Comparison of ENCODE assay signal across 29 cellular contexts in genomic region chr15:98567951-98568350, GRCh38.
DNase-seq lines count a peak whose midpoint lies in the region; ATAC-seq and TF ChIP-seq lines count a peak whose summit lies in the region.
"Had no signal": no experiment of that assay in that cellular context is flagged by ENCODE, and none has a peak within 500 bp of the region (broad histone marks: within the 10 kb centered on the region; RNA-seq: fewer than 3 reads in every experiment).

No MANE protein-coding gene starts in this region.

- H4K20me1 ChIP-seq in smooth muscle cell (ENCODE audit: low read depth): no peaks in the 10 kb centered on the region
- H4K20me1 ChIP-seq: BLaER1 treated with 17β-estradiol and CSF1 and Interleukin-3, amounts not matched to agents 10 nM and 100 nM had no signal

- H3K9me3 ChIP-seq in RWPE2 (ENCODE audit: severe bottlenecking) (no peaks in the 10 kb centered on the region), smooth muscle cell (replicated peaks; ENCODE audit: low read depth) (no peaks in the 10 kb centered on the region)
- H3K9me3 ChIP-seq: BLaER1 treated with 17β-estradiol and CSF1 and Interleukin-3, amounts not matched to agents 10 nM and 100 nM; suprapubic skin; uterus had no signal

- H3K27ac ChIP-seq in RWPE2 (ENCODE audit: poor library complexity, severe bottlenecking) (no peak overlapping the region), foreskin keratinocyte (no peak overlapping the region), smooth muscle cell (ENCODE audit: low read depth) (peak overlapping the region; percentile 14)
- H3K27ac ChIP-seq: BLaER1 treated with 17β-estradiol and CSF1 and Interleukin-3, amounts not matched to agents 10 nM and 100 nM; HL-60; suprapubic skin; uterus had no signal

- ATAC-seq in left cardiac atrium: peak; percentile 44 to 53
- ATAC-seq in left ventricle myocardium superior: no peak
- peak; percentile 75 for ATAC-seq in RWPE2 (ENCODE audit: low read depth)
- ATAC-seq in foreskin keratinocyte: peak; percentile 19
- ATAC-seq: activated CD8-positive, alpha-beta memory T cell treated with anti-CD3 and anti-CD28 coated beads, Interleukin-2, amount 10 ng/mL, durations not matched to agents 7 days and 5 days; HepG2; stimulated activated effector memory CD8-positive, alpha-beta T cell treated with anti-CD3 and anti-CD28 coated beads, Interleukin-12 subunit alpha, Interleukin-12 subunit beta, amount 100 ng/mL, for 72 hours had no signal

- no peak overlapping the region for H3K4me3 ChIP-seq in RWPE2 (ENCODE audit: severe bottlenecking)
- H3K4me3 ChIP-seq in smooth muscle cell: no peak overlapping the region
- H3K4me3 ChIP-seq: BLaER1 treated with 17β-estradiol and CSF1 and Interleukin-3, amounts not matched to agents 10 nM and 100 nM; suprapubic skin; uterus had no signal

- H3K79me2 ChIP-seq in smooth muscle cell (ENCODE audit: low read depth): no peaks in the 10 kb centered on the region

- no peaks in the 10 kb centered on the region for H3K4me1 Mint-ChIP-seq in immature natural killer cell
- H3K4me1 Mint-ChIP-seq: activated CD4-positive, alpha-beta T cell treated with anti-CD3 and anti-CD28 coated beads, Interleukin-2, amount 10 ng/mL, durations not matched to agents 24 days and 14 days; activated CD8-positive, alpha-beta memory T cell treated with anti-CD3 and anti-CD28 coated beads, Interleukin-2, amount 10 ng/mL, durations not matched to agents 7 days and 5 days; activated naive CD4-positive, alpha-beta T cell treated with anti-CD3 and anti-CD28 coated beads, Interleukin-2, amount 10 ng/mL, durations not matched to agents 7 days and 5 days; stimulated activated effector memory CD8-positive, alpha-beta T cell treated with anti-CD3 and anti-CD28 coated beads, Interleukin-12 subunit alpha, Interleukin-12 subunit beta, amount 100 ng/mL, for 72 hours had no signal

- no peak overlapping the region for H3K4me3 Mint-ChIP-seq in immature natural killer cell
- H3K4me3 Mint-ChIP-seq: activated CD4-positive, alpha-beta T cell treated with anti-CD3 and anti-CD28 coated beads, Interleukin-2, amount 10 ng/mL, durations not matched to agents 24 days and 14 days; activated CD8-positive, alpha-beta memory T cell treated with anti-CD3 and anti-CD28 coated beads, Interleukin-2, amount 10 ng/mL, durations not matched to agents 7 days and 5 days; activated naive CD4-positive, alpha-beta T cell treated with anti-CD3 and anti-CD28 coated beads, Interleukin-2, amount 10 ng/mL, durations not matched to agents 7 days and 5 days; activated T-helper 1 cell treated with anti-CD3 and anti-CD28 coated beads, Interleukin-12 subunit alpha, Interleukin-12 subunit beta, Interleukin-2, Interleukin-4 antibody, amounts not matched to agents 30 ng/mL and 10 ng/mL and 1 ng/mL, durations not matched to agents 14 hours and 24 hours and 36 hours; H9; stimulated activated effector memory CD8-positive, alpha-beta T cell treated with anti-CD3 and anti-CD28 coated beads, Interleukin-12 subunit alpha, Interleukin-12 subunit beta, amount 100 ng/mL, for 72 hours; T-helper 1 cell treated with Interleukin-12 subunit alpha and Interleukin-12 subunit beta and Interleukin-4 antibody, amounts not matched to agents 30 μg/mL and 1 μg/mL, for 36 hours had no signal

- peak overlapping the region; percentile 36 for H3K4me2 ChIP-seq in smooth muscle cell
- H3K4me2 ChIP-seq: BLaER1 treated with 17β-estradiol and CSF1 and Interleukin-3, amounts not matched to agents 10 nM and 100 nM had no signal

- no peak for TF ChIP-seq CTCF in RWPE2 (IDR thresholded peaks at IDR 0.05; ENCODE audit: poor library complexity, severe bottlenecking)
- TF ChIP-seq CTCF in foreskin keratinocyte (conservative IDR thresholded peaks at IDR 0.05): no peak
- no peak for TF ChIP-seq CTCF in smooth muscle cell (IDR thresholded peaks at IDR 0.05; ENCODE audit: borderline replicate concordance, insufficient read depth, poor library complexity, severe bottlenecking)

- intact Hi-C loops in left cardiac atrium (cut with DNase I) (no loop called here), left ventricle myocardium superior (cut with micrococcal nuclease) (no loop called here)

- no peaks in the 10 kb centered on the region for H3K9me3 Mint-ChIP-seq in immature natural killer cell
- H3K9me3 Mint-ChIP-seq: activated CD4-positive, alpha-beta T cell treated with anti-CD3 and anti-CD28 coated beads, Interleukin-2, amount 10 ng/mL, durations not matched to agents 24 days and 14 days; activated naive CD4-positive, alpha-beta T cell treated with anti-CD3 and anti-CD28 coated beads, Interleukin-2, amount 10 ng/mL, durations not matched to agents 7 days and 5 days; activated T-helper 1 cell treated with anti-CD3 and anti-CD28 coated beads, Interleukin-12 subunit alpha, Interleukin-12 subunit beta, Interleukin-2, Interleukin-4 antibody, amounts not matched to agents 30 ng/mL and 10 ng/mL and 1 ng/mL, durations not matched to agents 14 hours and 24 hours and 36 hours; H9; stimulated activated effector memory CD8-positive, alpha-beta T cell treated with anti-CD3 and anti-CD28 coated beads, Interleukin-12 subunit alpha, Interleukin-12 subunit beta, amount 100 ng/mL, for 72 hours; T-helper 1 cell treated with Interleukin-12 subunit alpha and Interleukin-12 subunit beta and Interleukin-4 antibody, amounts not matched to agents 30 μg/mL and 1 μg/mL, for 36 hours had no signal

- DNase-seq in left cardiac atrium (no peak), left ventricle myocardium superior (no peak), RWPE2 (ENCODE audit: low spot score) (no peak), foreskin keratinocyte (no peak), smooth muscle cell (lab: John Stamatoyannopoulos, UW; ENCODE audit: unreplicated experiment) (no peak), SIG-M5 treated with dmso at 0.1 percent for 504 hours (lab: John Stamatoyannopoulos, UW; ENCODE audit: unreplicated experiment) (no peak), T-helper 2 cell (no peak), immature natural killer cell (no peak)
- DNase-seq: activated CD4-positive, alpha-beta T cell treated with anti-CD3 and anti-CD28 coated beads, Interleukin-2, amount 10 ng/mL, durations not matched to agents 24 days and 14 days; activated CD8-positive, alpha-beta memory T cell treated with anti-CD3 and anti-CD28 coated beads, Interleukin-2, amount 10 ng/mL, durations not matched to agents 7 days and 5 days; activated naive CD4-positive, alpha-beta T cell treated with anti-CD3 and anti-CD28 coated beads, Interleukin-2, amount 10 ng/mL, durations not matched to agents 7 days and 5 days; amygdala; H9; kidney; NCI-H1092 treated with DMSO at 0.1 percent for 48 hours; NCI-H2081 treated with DMSO at 0.1 percent for 48 hours; NCI-H82; OCI-M1; SIG-M5; stimulated activated CD4-positive, alpha-beta T cell treated with anti-CD3 and anti-CD28 coated beads, Interleukin-1b, Interleukin-23, amount 100 ng/mL, for 48 hours; uterus had no signal

- no peak overlapping the region for H2AFZ ChIP-seq in smooth muscle cell (ENCODE audit: low read depth)

- peaks cover 0 to 11% (median 5%) of the 10 kb centered on the region in 3 donors for H3K27me3 Mint-ChIP-seq in immature natural killer cell (ENCODE audit: low read depth in 3 of 3)
- H3K27me3 Mint-ChIP-seq: activated CD8-positive, alpha-beta memory T cell treated with anti-CD3 and anti-CD28 coated beads, Interleukin-2, amount 10 ng/mL, durations not matched to agents 7 days and 5 days had no signal

- WGBS in smooth muscle cell (ENCODE audit: low lambda C conversion rate): 42% methylated on average over 7 of the region's 7 CpGs

- H3K4me1 ChIP-seq in RWPE2 (ENCODE audit: insufficient read depth, poor library complexity, severe bottlenecking): no peaks in the 10 kb centered on the region
- peaks cover 1% of the 10 kb centered on the region for H3K4me1 ChIP-seq in foreskin keratinocyte
- no peaks in the 10 kb centered on the region for H3K4me1 ChIP-seq in smooth muscle cell (ENCODE audit: low read depth)
- H3K4me1 ChIP-seq: BLaER1 treated with 17β-estradiol and CSF1 and Interleukin-3, amounts not matched to agents 10 nM and 100 nM; suprapubic skin; uterus had no signal

- no peaks in the 10 kb centered on the region for H3K36me3 Mint-ChIP-seq in immature natural killer cell
- H3K36me3 Mint-ChIP-seq: activated CD8-positive, alpha-beta memory T cell treated with anti-CD3 and anti-CD28 coated beads, Interleukin-2, amount 10 ng/mL, durations not matched to agents 7 days and 5 days; activated naive CD4-positive, alpha-beta T cell treated with anti-CD3 and anti-CD28 coated beads, Interleukin-2, amount 10 ng/mL, durations not matched to agents 7 days and 5 days; stimulated activated effector memory CD8-positive, alpha-beta T cell treated with anti-CD3 and anti-CD28 coated beads, Interleukin-12 subunit alpha, Interleukin-12 subunit beta, amount 100 ng/mL, for 72 hours had no signal

- H3K9ac ChIP-seq in smooth muscle cell (ENCODE audit: low read depth): no peak overlapping the region
- H3K9ac ChIP-seq: BLaER1 treated with 17β-estradiol and CSF1 and Interleukin-3, amounts not matched to agents 10 nM and 100 nM had no signal

- H3K27ac Mint-ChIP-seq in immature natural killer cell: no peak overlapping the region
- H3K27ac Mint-ChIP-seq: activated CD4-positive, alpha-beta T cell treated with anti-CD3 and anti-CD28 coated beads, Interleukin-2, amount 10 ng/mL, durations not matched to agents 24 days and 14 days; activated CD8-positive, alpha-beta memory T cell treated with anti-CD3 and anti-CD28 coated beads, Interleukin-2, amount 10 ng/mL, durations not matched to agents 7 days and 5 days; activated naive CD4-positive, alpha-beta T cell treated with anti-CD3 and anti-CD28 coated beads, Interleukin-2, amount 10 ng/mL, durations not matched to agents 7 days and 5 days; activated T-helper 1 cell treated with anti-CD3 and anti-CD28 coated beads, Interleukin-12 subunit alpha, Interleukin-12 subunit beta, Interleukin-2, Interleukin-4 antibody, amounts not matched to agents 30 ng/mL and 10 ng/mL and 1 ng/mL, durations not matched to agents 14 hours and 24 hours and 36 hours; H9; progenitor cell of endocrine pancreas; stimulated activated effector memory CD8-positive, alpha-beta T cell treated with anti-CD3 and anti-CD28 coated beads, Interleukin-12 subunit alpha, Interleukin-12 subunit beta, amount 100 ng/mL, for 72 hours; T-helper 1 cell treated with Interleukin-12 subunit alpha and Interleukin-12 subunit beta and Interleukin-4 antibody, amounts not matched to agents 30 μg/mL and 1 μg/mL, for 36 hours had no signal

- no peaks in the 10 kb centered on the region for H3K36me3 ChIP-seq in RWPE2 (ENCODE audit: low read depth)
- no peaks in the 10 kb centered on the region for H3K36me3 ChIP-seq in smooth muscle cell (ENCODE audit: low read depth)
- H3K36me3 ChIP-seq: BLaER1 treated with 17β-estradiol and CSF1 and Interleukin-3, amounts not matched to agents 10 nM and 100 nM; suprapubic skin; uterus had no signal

- H3F3A ChIP-seq in smooth muscle cell (ENCODE audit: low read depth): peaks cover 4% of the 10 kb centered on the region

- no peaks in the 10 kb centered on the region for H3K27me3 ChIP-seq in RWPE2 (ENCODE audit: insufficient read depth, poor library complexity, severe bottlenecking)
- no peaks in the 10 kb centered on the region for H3K27me3 ChIP-seq in foreskin keratinocyte
- H3K27me3 ChIP-seq in smooth muscle cell (ENCODE audit: low read depth): no peaks in the 10 kb centered on the region
- H3K27me3 ChIP-seq: BLaER1 treated with 17β-estradiol and CSF1 and Interleukin-3, amounts not matched to agents 10 nM and 100 nM; uterus had no signal
